In genomic region chr6:74588094-74588493, GRCh38 we compare ENCODE assay signal across 24 cellular contexts.
"Had no signal": no experiment of that assay in that cellular context is flagged by ENCODE, and none has a peak within 500 bp of the region (broad histone marks: within the 10 kb centered on the region; RNA-seq: fewer than 3 reads in every experiment).

No MANE protein-coding gene starts in this region.

- H3K36me3 Mint-ChIP-seq: naive thymus-derived CD4-positive, alpha-beta T cell; stimulated activated effector memory CD8-positive, alpha-beta T cell treated with anti-CD3 and anti-CD28 coated beads, Interleukin-12 subunit alpha, Interleukin-12 subunit beta, amount 100 ng/mL, for 72 hours had no signal

- H3K27me3 Mint-ChIP-seq: naive thymus-derived CD4-positive, alpha-beta T cell; natural killer cell treated with Interleukin-12 subunit alpha and Interleukin-12 subunit beta and Interleukin-15 and Interleukin-18, amount 100 ng/mL, for 72 hours; stimulated activated naive CD8-positive, alpha-beta T cell treated with anti-CD3 and anti-CD28 coated beads, Interleukin-15, Interleukin-2, amounts not matched to agents 100 ng/mL and 50 ng/mL, for 24 hours had no signal

- H3K36me3 ChIP-seq: left ventricle myocardium inferior, ovary, prostate gland, sigmoid colon, spleen, suprapubic skin, thoracic aorta, tibial artery, upper lobe of right lung had no signal

- H3K27ac Mint-ChIP-seq: naive thymus-derived CD4-positive, alpha-beta T cell; natural killer cell treated with Interleukin-12 subunit alpha and Interleukin-12 subunit beta and Interleukin-15 and Interleukin-18, amount 100 ng/mL, for 72 hours; stimulated activated effector memory CD8-positive, alpha-beta T cell treated with anti-CD3 and anti-CD28 coated beads, Interleukin-12 subunit alpha, Interleukin-12 subunit beta, amount 100 ng/mL, for 72 hours; stimulated activated naive CD8-positive, alpha-beta T cell treated with anti-CD3 and anti-CD28 coated beads, Interleukin-15, Interleukin-2, amounts not matched to agents 100 ng/mL and 50 ng/mL, for 24 hours had no signal

- H3K27ac ChIP-seq: left ventricle myocardium inferior, ovary, prostate gland, sigmoid colon, spleen, suprapubic skin, thoracic aorta, tibial artery, upper lobe of right lung had no signal

- H3K9me3 Mint-ChIP-seq: stimulated activated naive CD8-positive, alpha-beta T cell treated with anti-CD3 and anti-CD28 coated beads, Interleukin-15, Interleukin-2, amounts not matched to agents 100 ng/mL and 50 ng/mL, for 24 hours had no signal

- ATAC-seq: mucosa of descending colon; naive thymus-derived CD4-positive, alpha-beta T cell; natural killer cell treated with Interleukin-12 subunit alpha and Interleukin-12 subunit beta and Interleukin-15 and Interleukin-18, amount 100 ng/mL, for 72 hours; right cardiac atrium; upper lobe of right lung had no signal

- H3K27me3 ChIP-seq: ovary, sigmoid colon, spleen, suprapubic skin, tibial artery, upper lobe of right lung had no signal

- H3K4me3 Mint-ChIP-seq: naive thymus-derived CD4-positive, alpha-beta T cell; natural killer cell treated with Interleukin-12 subunit alpha and Interleukin-12 subunit beta and Interleukin-15 and Interleukin-18, amount 100 ng/mL, for 72 hours; stimulated activated effector memory CD8-positive, alpha-beta T cell treated with anti-CD3 and anti-CD28 coated beads, Interleukin-12 subunit alpha, Interleukin-12 subunit beta, amount 100 ng/mL, for 72 hours; stimulated activated naive CD8-positive, alpha-beta T cell treated with anti-CD3 and anti-CD28 coated beads, Interleukin-15, Interleukin-2, amounts not matched to agents 100 ng/mL and 50 ng/mL, for 24 hours had no signal

- FAIRE-seq: small intestine, urothelium cell line had no signal

- H3K4me1 ChIP-seq: left ventricle myocardium inferior, prostate gland, spleen, suprapubic skin, tibial artery, upper lobe of right lung had no signal

- H3K4me3 ChIP-seq: left ventricle myocardium inferior, lung, mucosa of descending colon, ovary, prostate gland, sigmoid colon, spleen, suprapubic skin, thoracic aorta, tibial artery, upper lobe of right lung had no signal

- H3K9me3 ChIP-seq: mucosa of descending colon, ovary, prostate gland, sigmoid colon, thoracic aorta, tibial artery, upper lobe of right lung had no signal

- H3K4me1 Mint-ChIP-seq: naive thymus-derived CD4-positive, alpha-beta T cell; stimulated activated effector memory CD8-positive, alpha-beta T cell treated with anti-CD3 and anti-CD28 coated beads, Interleukin-12 subunit alpha, Interleukin-12 subunit beta, amount 100 ng/mL, for 72 hours had no signal

- DNase-seq: hypothalamus; left ventricle myocardium inferior; midbrain; mucosa of descending colon; naive thymus-derived CD4-positive, alpha-beta T cell; ovary; retina; right cardiac atrium; sigmoid colon; small intestine; spleen; stimulated activated CD4-positive, alpha-beta T cell treated with anti-CD3 and anti-CD28 coated beads, Interleukin-4, amount 100 ng/mL, for 24 hours; stimulated activated naive CD4-positive, alpha-beta T cell; tibial artery; trophoblast cell; upper lobe of right lung had no signal
